Comparison of ENCODE assay signal across 19 cellular contexts in the genomic region with DNA sequence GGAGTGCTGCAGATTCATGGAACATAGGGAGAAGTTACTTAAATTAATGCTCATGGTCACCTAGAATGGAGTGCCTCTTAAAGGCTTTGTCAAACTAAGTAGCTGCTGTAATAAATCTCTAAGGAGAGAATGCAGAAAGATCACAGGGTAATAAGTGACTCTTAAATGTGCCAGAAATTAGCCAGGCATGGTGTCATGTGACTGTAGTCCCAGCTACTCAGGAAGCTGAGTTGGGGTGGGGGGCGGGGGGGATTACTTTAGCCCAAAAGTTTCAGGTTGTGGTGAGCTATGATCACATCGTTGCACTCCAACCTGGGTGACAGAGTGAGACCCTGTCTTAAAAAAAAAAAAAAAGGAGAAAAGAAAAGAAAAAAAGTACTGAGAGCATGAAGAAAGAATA.
A peak's percentile ranks its signal among the peaks of the same experiment; 100 is the strongest.
DNase-seq lines count a peak whose midpoint lies in the region; ATAC-seq and TF ChIP-seq lines count a peak whose summit lies in the region.
"Had no signal": no experiment of that assay in that cellular context is flagged by ENCODE, and none has a peak within 500 bp of the region (broad histone marks: within the 10 kb centered on the region; RNA-seq: fewer than 3 reads in every experiment).

No MANE protein-coding gene starts in this region.

- H3K9ac ChIP-seq in Loucy (ENCODE audit: low read depth, low read length, poor library complexity, severe bottlenecking) = peak overlapping the region; percentile 45

- peaks cover 14% of the 10 kb centered on the region for H3K4me1 ChIP-seq in Loucy (ENCODE audit: insufficient read depth, low read length, poor library complexity, severe bottlenecking)
- H3K4me1 ChIP-seq: SJCRH30 had no signal

- no peaks in the 10 kb centered on the region for H3K9me3 Mint-ChIP-seq in glutamatergic neuron (ENCODE audit: unreplicated experiment)
- H3K9me3 Mint-ChIP-seq in activated CD8-positive, alpha-beta memory T cell treated with anti-CD3 and anti-CD28 coated beads, Interleukin-2, amount 10 ng/mL, durations not matched to agents 7 days and 5 days (ENCODE audit: low read depth) = no peaks in the 10 kb centered on the region

- peak overlapping the region; percentile 69 for H3K4me2 ChIP-seq in Loucy (ENCODE audit: low read depth, low read length, poor library complexity, severe bottlenecking)

- H3K9me2 ChIP-seq in Loucy (replicated peaks; ENCODE audit: low read depth, low read length) = no peaks in the 10 kb centered on the region

- H3K4me3 ChIP-seq in Loucy (ENCODE audit: low read length, poor library complexity, severe bottlenecking) = peak overlapping the region; percentile 15
- H3K4me3 ChIP-seq: K562, SJCRH30 had no signal

- no peaks in the 10 kb centered on the region for H3K9me3 ChIP-seq in Loucy (ENCODE audit: insufficient read depth, low read depth, low read length)
- H3K9me3 ChIP-seq: SJCRH30 had no signal

- H3K27ac Mint-ChIP-seq in glutamatergic neuron (ENCODE audit: unreplicated experiment) = no peak overlapping the region
- H3K27ac Mint-ChIP-seq in activated CD8-positive, alpha-beta memory T cell treated with anti-CD3 and anti-CD28 coated beads, Interleukin-2, amount 10 ng/mL, durations not matched to agents 7 days and 5 days = no peak overlapping the region

- peak overlapping the region; percentile 75 for H2AFZ ChIP-seq in Loucy (ENCODE audit: low read length)

- CTCF ChIA-PET in activated CD8-positive, alpha-beta memory T cell treated with anti-CD3 and anti-CD28 coated beads, Interleukin-2, amount 10 ng/mL, durations not matched to agents 7 days and 5 days (lab: Charles Lee) = interaction anchor here (1.0 to 1.7 kb wide), 2 partner anchors 12 to 14 kb away, joined by 3 to 8 read pairs; no protein-coding TSS in a partner anchor

- peak; percentile 25 for DNase-seq in ACHN
- DNase-seq in left kidney (ENCODE audit: low read depth, low spot score) = peak; percentile 64
- no peak for DNase-seq in central memory CD4-positive, alpha-beta T cell
- no peak for DNase-seq in glutamatergic neuron
- no peak for DNase-seq in activated CD8-positive, alpha-beta memory T cell treated with anti-CD3 and anti-CD28 coated beads, Interleukin-2, amount 10 ng/mL, durations not matched to agents 7 days and 5 days
- DNase-seq: 8988T, DMS 273 treated with DMSO at 0.1 percent for 48 hours, GDM1, GOT3, NCI-H1436, NCI-H2029, NCI-H2171, NCI-H446, NCI-H69 had no signal

- in situ Hi-C loops in ACHN (cut with HindIII; ENCODE audit: low pct_ligation_motif_present, low pct_unique_long_range_greater_than_20kb, low sequenced_read_pairs) = no loop called here

- no peaks in the 10 kb centered on the region for H3F3A ChIP-seq in Loucy (ENCODE audit: low read depth)

- TF ChIP-seq CTCF in Loucy (conservative IDR thresholded peaks at IDR 0.05; ENCODE audit: low read length) = no peak
- TF ChIP-seq CTCF in glutamatergic neuron (IDR thresholded peaks at IDR 0.05; ENCODE audit: partially characterized antibody, unreplicated experiment) = no peak

- H3K27me3 Mint-ChIP-seq in glutamatergic neuron (ENCODE audit: unreplicated experiment) = no peaks in the 10 kb centered on the region
- H3K27me3 Mint-ChIP-seq in activated CD8-positive, alpha-beta memory T cell treated with anti-CD3 and anti-CD28 coated beads, Interleukin-2, amount 10 ng/mL, durations not matched to agents 7 days and 5 days = peaks cover 7% of the 10 kb centered on the region

- H3K36me3 ChIP-seq in Loucy (ENCODE audit: insufficient read depth, low read length) = no peaks in the 10 kb centered on the region
- H3K36me3 ChIP-seq: SJCRH30 had no signal

- H3K79me2 ChIP-seq in Loucy (ENCODE audit: insufficient read depth, low read length) = no peaks in the 10 kb centered on the region

- H3K4me3 Mint-ChIP-seq in glutamatergic neuron (ENCODE audit: unreplicated experiment) = no peak overlapping the region
- H3K4me3 Mint-ChIP-seq in activated CD8-positive, alpha-beta memory T cell treated with anti-CD3 and anti-CD28 coated beads, Interleukin-2, amount 10 ng/mL, durations not matched to agents 7 days and 5 days = no peak overlapping the region

- peak; percentile 57 for ATAC-seq in GM19438 (IDR thresholded peaks at IDR 0.05; ENCODE audit: low read depth, unreplicated experiment)
- no peak for ATAC-seq in HG03469 (IDR thresholded peaks at IDR 0.05; ENCODE audit: unreplicated experiment)
- ATAC-seq in activated CD8-positive, alpha-beta memory T cell treated with anti-CD3 and anti-CD28 coated beads, Interleukin-2, amount 10 ng/mL, durations not matched to agents 7 days and 5 days = no peak
- ATAC-seq: K562 had no signal

- no peaks in the 10 kb centered on the region for H3K27me3 ChIP-seq in Loucy (ENCODE audit: insufficient read depth, low read length, poor library complexity, severe bottlenecking)
- H3K27me3 ChIP-seq: SJCRH30 had no signal

- no peaks in the 10 kb centered on the region for H3K4me1 Mint-ChIP-seq in glutamatergic neuron (ENCODE audit: low read depth, unreplicated experiment)
- H3K4me1 Mint-ChIP-seq in activated CD8-positive, alpha-beta memory T cell treated with anti-CD3 and anti-CD28 coated beads, Interleukin-2, amount 10 ng/mL, durations not matched to agents 7 days and 5 days = no peaks in the 10 kb centered on the region

- H3K36me3 Mint-ChIP-seq in glutamatergic neuron (ENCODE audit: unreplicated experiment) = no peaks in the 10 kb centered on the region
- H3K36me3 Mint-ChIP-seq in activated CD8-positive, alpha-beta memory T cell treated with anti-CD3 and anti-CD28 coated beads, Interleukin-2, amount 10 ng/mL, durations not matched to agents 7 days and 5 days = no peaks in the 10 kb centered on the region

- no peaks in the 10 kb centered on the region for H4K20me1 ChIP-seq in Loucy (ENCODE audit: insufficient read depth, low read length, poor library complexity, severe bottlenecking)

Comparison
In these comparisons a context has a peak if more than half of its experiments do, and no peak if none do; other contexts are left out.
1. DNase-seq: peak in ACHN (single experiment) and left kidney (single experiment); none in central memory CD4-positive, alpha-beta T cell (single experiment), glutamatergic neuron (single experiment) and activated CD8-positive, alpha-beta memory T cell treated with anti-CD3 and anti-CD28 coated beads, Interleukin-2, amount 10 ng/mL, durations not matched to agents 7 days and 5 days (single experiment).